Comparison of ENCODE assay signal across 1 cellular context in genomic region chr7:27201231-27202017, GRCh38.
TF ChIP-seq lines count a peak whose summit lies in the region.

No MANE protein-coding gene starts in this region.

TF ChIP-seq in HepG2, 621 proteins besides CTCF, POLR2A, EP300 and RAD21:
- TF ChIP-seq CCAR2 (optimal IDR thresholded peaks at IDR 0.05; ENCODE audit: low read depth, low read length) = no peak
- TF ChIP-seq ETV6 (CRISPR knock-in tag; conservative IDR thresholded peaks at IDR 0.05) = no peak
- no peak for TF ChIP-seq CENPT (CRISPR knock-in tag; IDR thresholded peaks at IDR 0.05; ENCODE audit: low read depth)
- no peak for TF ChIP-seq ZNF749 (CRISPR knock-in tag; IDR thresholded peaks at IDR 0.05; ENCODE audit: borderline replicate concordance)
- TF ChIP-seq ZNF234 (CRISPR knock-in tag; conservative IDR thresholded peaks at IDR 0.05) = no peak
- TF ChIP-seq GPN1 (CRISPR knock-in tag; IDR thresholded peaks at IDR 0.05; ENCODE audit: borderline replicate concordance) = no peak
- TF ChIP-seq ZNF556 (CRISPR knock-in tag; IDR thresholded peaks at IDR 0.05; ENCODE audit: borderline replicate concordance) = no peak
